ENCODE assay signal across 12 cellular contexts in genomic region chr3:51691021-51691420, GRCh38.
"Had no signal": no experiment of that assay in that cellular context is flagged by ENCODE, and none has a peak within 500 bp of the region (broad histone marks: within the 10 kb centered on the region; RNA-seq: fewer than 3 reads in every experiment).

No MANE protein-coding gene starts in this region.

- H3K9me3 ChIP-seq: ovary, stomach, thyroid gland, uterus had no signal

- H3K4me3 Mint-ChIP-seq: activated naive CD8-positive, alpha-beta T cell treated with anti-CD3 and anti-CD28 coated beads, Interleukin-2, amount 10 ng/mL, durations not matched to agents 7 days and 5 days; T-helper 1 cell treated with Interleukin-12 subunit alpha and Interleukin-12 subunit beta and Interleukin-4 antibody, amounts not matched to agents 30 μg/mL and 1 μg/mL, for 36 hours had no signal

- H3K27me3 ChIP-seq: ovary, stomach, thyroid gland, uterus had no signal

- H3K27ac ChIP-seq: ovary, uterus had no signal

- H3K4me1 ChIP-seq: uterus had no signal

- H3K9me3 Mint-ChIP-seq: activated naive CD8-positive, alpha-beta T cell treated with anti-CD3 and anti-CD28 coated beads, Interleukin-2, amount 10 ng/mL, durations not matched to agents 7 days and 5 days; T-helper 1 cell treated with Interleukin-12 subunit alpha and Interleukin-12 subunit beta and Interleukin-4 antibody, amounts not matched to agents 30 μg/mL and 1 μg/mL, for 36 hours had no signal

- H3K36me3 ChIP-seq: ovary, thyroid gland, uterus had no signal

- H3K27ac Mint-ChIP-seq: T-helper 1 cell treated with Interleukin-12 subunit alpha and Interleukin-12 subunit beta and Interleukin-4 antibody, amounts not matched to agents 30 μg/mL and 1 μg/mL, for 36 hours had no signal

- H3K4me3 ChIP-seq: ovary, stomach, thyroid gland, uterus had no signal

- DNase-seq: activated CD4-positive, CD25-positive, alpha-beta regulatory T cell; activated naive CD8-positive, alpha-beta T cell treated with anti-CD3 and anti-CD28 coated beads, Interleukin-2, amount 10 ng/mL, durations not matched to agents 7 days and 5 days; activated T-cell treated with anti-CD3 and anti-CD28 coated beads, Interleukin-2, amount 50 U/mL, for 48 hours; foreskin melanocyte; kidney; ovary; stimulated activated CD4-positive, alpha-beta T cell treated with anti-CD3 and anti-CD28 coated beads, Interleukin-15, amount 100 ng/mL, for 24 hours; stimulated activated CD4-positive, alpha-beta T cell treated with anti-CD3 and anti-CD28 coated beads, Interleukin-4, amount 100 ng/mL, for 24 hours; stomach; thyroid gland; uterus had no signal

- H3K27me3 Mint-ChIP-seq: activated naive CD8-positive, alpha-beta T cell treated with anti-CD3 and anti-CD28 coated beads, Interleukin-2, amount 10 ng/mL, durations not matched to agents 7 days and 5 days had no signal
